ENCODE assay signal across 16 cellular contexts in genomic region chr6:26185004-26185403, GRCh38.
A peak's percentile ranks its signal among the peaks of the same experiment; 100 is the strongest.
DNase-seq lines count a peak whose midpoint lies in the region; ATAC-seq lines count a peak whose summit lies in the region.
"Had no signal": no experiment of that assay in that cellular context is flagged by ENCODE, and none has a peak within 500 bp of the region (broad histone marks: within the 10 kb centered on the region; RNA-seq: fewer than 3 reads in every experiment).

No MANE protein-coding gene starts in this region.

- H3K36me3 ChIP-seq in CD4-positive, CD25-positive, alpha-beta regulatory T cell (ENCODE audit: control insufficient read depth, insufficient read depth, low read length): no peaks in the 10 kb centered on the region
- H3K36me3 ChIP-seq in HUES64 (ENCODE audit: insufficient read depth, low read length): no peaks in the 10 kb centered on the region
- no peaks in the 10 kb centered on the region for H3K36me3 ChIP-seq in naive thymus-derived CD4-positive, alpha-beta T cell (ENCODE audit: control insufficient read depth in 2 of 3, insufficient read depth in 3 of 3, low read length in 3 of 3)
- H3K36me3 ChIP-seq: BLaER1 had no signal

- no peak overlapping the region for H3K4me3 ChIP-seq in CD4-positive, CD25-positive, alpha-beta regulatory T cell (ENCODE audit: low read depth, low read length)
- H3K4me3 ChIP-seq in HUES64 (ENCODE audit: low read length): peak overlapping the region; percentile 70
- no peak overlapping the region for H3K4me3 ChIP-seq in naive thymus-derived CD4-positive, alpha-beta T cell (ENCODE audit: low read length)

- POLR2A ChIA-PET in naive thymus-derived CD4-positive, alpha-beta T cell (lab: Charles Lee): interaction anchor here (0.8 to 38.2 kb wide), 13 partner anchors 9 to 1653 kb away, joined by 3 to 3606 read pairs (median 23); a partner anchor contains a TSS

- H3K4me1 ChIP-seq in CD4-positive, CD25-positive, alpha-beta regulatory T cell (ENCODE audit: control insufficient read depth, insufficient read depth, low read length, poor library complexity, severe bottlenecking): peaks cover 38% of the 10 kb centered on the region
- peaks cover 34% of the 10 kb centered on the region for H3K4me1 ChIP-seq in HUES64 (ENCODE audit: insufficient read depth, low read length)
- H3K4me1 ChIP-seq in naive thymus-derived CD4-positive, alpha-beta T cell (ENCODE audit: control insufficient read depth in 2 of 2, insufficient read depth in 2 of 2, low read length in 2 of 2): peaks cover 13 to 34% of the 10 kb centered on the region in 2 donors

- no peak for DNase-seq in CD4-positive, CD25-positive, alpha-beta regulatory T cell
- no peak for DNase-seq in activated T-helper 2 cell treated with anti-CD3 and anti-CD28 coated beads, Interferon-gamma antibody, Interleukin-2, Interleukin-4, amounts not matched to agents 10 μg/mL and 5 μg/mL and 100 μg/mL, durations not matched to agents 14 hours and 24 hours and 36 hours (ENCODE audit: low spot score)
- no peak for DNase-seq in naive thymus-derived CD4-positive, alpha-beta T cell
- DNase-seq in HuH-7.5 (ENCODE audit: low spot score): no peak
- DNase-seq in central memory CD4-positive, alpha-beta T cell: no peak
- DNase-seq in kidney glomerular epithelial cell (lab: John Stamatoyannopoulos, UW): no peak
- DNase-seq: effector memory CD8-positive, alpha-beta T cell; GM23248; NCI-H1930; NCI-H69; right cardiac atrium; stimulated activated CD4-positive, alpha-beta T cell treated with anti-CD3 and anti-CD28 coated beads, Interleukin-4, amount 100 ng/mL, for 1 hour had no signal

- 56% methylated on average over 2 of the region's 2 CpGs for WGBS in HUES64

- H3K27ac Mint-ChIP-seq in CD4-positive, CD25-positive, alpha-beta regulatory T cell: peak overlapping the region in 2 of 3 donors; percentile 87 to 88
- H3K27ac Mint-ChIP-seq in activated T-helper 2 cell treated with anti-CD3 and anti-CD28 coated beads, Interferon-gamma antibody, Interleukin-2, Interleukin-4, amounts not matched to agents 10 μg/mL and 5 μg/mL and 100 μg/mL, durations not matched to agents 14 hours and 24 hours and 36 hours: peak overlapping the region; percentile 96
- peak overlapping the region in 5 of 9 donors; percentile 29 to 99 (median 87) for H3K27ac Mint-ChIP-seq in naive thymus-derived CD4-positive, alpha-beta T cell

- CTCF ChIA-PET in naive thymus-derived CD4-positive, alpha-beta T cell (lab: Charles Lee): interaction anchor here (2.8 to 3.2 kb wide), 2 partner anchors 10 to 12 kb away, joined by 23 to 30 read pairs; a partner anchor contains a TSS

- no peaks in the 10 kb centered on the region for H3K9me3 ChIP-seq in CD4-positive, CD25-positive, alpha-beta regulatory T cell (ENCODE audit: control insufficient read depth in 2 of 2, low read length in 2 of 2)
- no peaks in the 10 kb centered on the region for H3K9me3 ChIP-seq in HUES64 (ENCODE audit: insufficient read depth, low read depth, low read length)
- no peaks in the 10 kb centered on the region for H3K9me3 ChIP-seq in naive thymus-derived CD4-positive, alpha-beta T cell (ENCODE audit: control insufficient read depth in 2 of 3, low read length in 3 of 3)

- H3K36me3 Mint-ChIP-seq in CD4-positive, CD25-positive, alpha-beta regulatory T cell: no peaks in the 10 kb centered on the region
- H3K36me3 Mint-ChIP-seq in activated T-helper 2 cell treated with anti-CD3 and anti-CD28 coated beads, Interferon-gamma antibody, Interleukin-2, Interleukin-4, amounts not matched to agents 10 μg/mL and 5 μg/mL and 100 μg/mL, durations not matched to agents 14 hours and 24 hours and 36 hours (ENCODE audit: low read depth): no peaks in the 10 kb centered on the region
- no peaks in the 10 kb centered on the region for H3K36me3 Mint-ChIP-seq in naive thymus-derived CD4-positive, alpha-beta T cell

- H3K27ac ChIP-seq in CD4-positive, CD25-positive, alpha-beta regulatory T cell (ENCODE audit: insufficient read depth, low read length, poor library complexity, severe bottlenecking): no peak overlapping the region
- peak overlapping the region; percentile 99 for H3K27ac ChIP-seq in HUES64 (ENCODE audit: low read depth, low read length)
- H3K27ac ChIP-seq in naive thymus-derived CD4-positive, alpha-beta T cell (ENCODE audit: low read depth, low read length): no peak overlapping the region
- H3K27ac ChIP-seq: BLaER1, GM23248 had no signal

- peak overlapping the region; percentile 98 for H3K9ac ChIP-seq in HUES64 (ENCODE audit: low read depth, low read length)
- H3K9ac ChIP-seq: BLaER1 had no signal

- no peaks in the 10 kb centered on the region for H3K27me3 ChIP-seq in CD4-positive, CD25-positive, alpha-beta regulatory T cell (ENCODE audit: control insufficient read depth, insufficient read depth, low read length)
- H3K27me3 ChIP-seq in HUES64 (ENCODE audit: insufficient read depth, low read length): no peaks in the 10 kb centered on the region
- no peaks in the 10 kb centered on the region for H3K27me3 ChIP-seq in naive thymus-derived CD4-positive, alpha-beta T cell (ENCODE audit: control insufficient read depth in 2 of 2, insufficient read depth in 2 of 2, low read length in 2 of 2)

- peaks cover 30 to 64% (median 44%) of the 10 kb centered on the region in 4 donors for H3K4me1 Mint-ChIP-seq in CD4-positive, CD25-positive, alpha-beta regulatory T cell
- peaks cover 73% of the 10 kb centered on the region for H3K4me1 Mint-ChIP-seq in activated T-helper 2 cell treated with anti-CD3 and anti-CD28 coated beads, Interferon-gamma antibody, Interleukin-2, Interleukin-4, amounts not matched to agents 10 μg/mL and 5 μg/mL and 100 μg/mL, durations not matched to agents 14 hours and 24 hours and 36 hours (ENCODE audit: low read depth)
- peaks cover 19 to 66% (median 54%) of the 10 kb centered on the region in 7 donors for H3K4me1 Mint-ChIP-seq in naive thymus-derived CD4-positive, alpha-beta T cell

- peaks cover 6% of the 10 kb centered on the region for H3K27me3 Mint-ChIP-seq in CD4-positive, CD25-positive, alpha-beta regulatory T cell
- H3K27me3 Mint-ChIP-seq in activated T-helper 2 cell treated with anti-CD3 and anti-CD28 coated beads, Interferon-gamma antibody, Interleukin-2, Interleukin-4, amounts not matched to agents 10 μg/mL and 5 μg/mL and 100 μg/mL, durations not matched to agents 14 hours and 24 hours and 36 hours (ENCODE audit: low read depth): no peaks in the 10 kb centered on the region
- H3K27me3 Mint-ChIP-seq in naive thymus-derived CD4-positive, alpha-beta T cell: peaks cover 0 to 2% (median 0%) of the 10 kb centered on the region in 5 donors
- H3K27me3 Mint-ChIP-seq: effector memory CD8-positive, alpha-beta T cell had no signal

- ATAC-seq in CD4-positive, CD25-positive, alpha-beta regulatory T cell (ENCODE audit: low read depth in 2 of 2): no peak
- ATAC-seq in naive thymus-derived CD4-positive, alpha-beta T cell: no peak
- ATAC-seq in HG02759 (IDR thresholded peaks at IDR 0.05; ENCODE audit: unreplicated experiment): no peak
- ATAC-seq: effector memory CD8-positive, alpha-beta T cell; right cardiac atrium; Right ventricle myocardium inferior had no signal

- H3K9me3 Mint-ChIP-seq in CD4-positive, CD25-positive, alpha-beta regulatory T cell: no peaks in the 10 kb centered on the region
- H3K9me3 Mint-ChIP-seq in activated T-helper 2 cell treated with anti-CD3 and anti-CD28 coated beads, Interferon-gamma antibody, Interleukin-2, Interleukin-4, amounts not matched to agents 10 μg/mL and 5 μg/mL and 100 μg/mL, durations not matched to agents 14 hours and 24 hours and 36 hours: no peaks in the 10 kb centered on the region
- H3K9me3 Mint-ChIP-seq in naive thymus-derived CD4-positive, alpha-beta T cell: peaks cover 0 to 5% (median 0%) of the 10 kb centered on the region in 11 donors
- H3K9me3 Mint-ChIP-seq: effector memory CD8-positive, alpha-beta T cell had no signal

- intact Hi-C loops in activated T-helper 2 cell treated with anti-CD3 and anti-CD28 coated beads, Interferon-gamma antibody, Interleukin-2, Interleukin-4, amounts not matched to agents 10 μg/mL and 5 μg/mL and 100 μg/mL, durations not matched to agents 14 hours and 24 hours and 36 hours (cut with micrococcal nuclease): no loop called here
- intact Hi-C loops in naive thymus-derived CD4-positive, alpha-beta T cell (cut with micrococcal nuclease): loop anchor here in 1 of 2 donors (10.0 kb wide), 1 partner anchor 1290 kb away; the partner anchor contains the start of gene ZNF184

- H3K4me3 Mint-ChIP-seq in CD4-positive, CD25-positive, alpha-beta regulatory T cell: peak overlapping the region in 2 of 4 donors; percentile 88 to 96
- H3K4me3 Mint-ChIP-seq in activated T-helper 2 cell treated with anti-CD3 and anti-CD28 coated beads, Interferon-gamma antibody, Interleukin-2, Interleukin-4, amounts not matched to agents 10 μg/mL and 5 μg/mL and 100 μg/mL, durations not matched to agents 14 hours and 24 hours and 36 hours (ENCODE audit: low read depth): peak overlapping the region; percentile 88
- H3K4me3 Mint-ChIP-seq in naive thymus-derived CD4-positive, alpha-beta T cell: peak overlapping the region in 4 of 10 donors; percentile 41 to 97 (median 89)
